24 cellular contexts compared by ENCODE assay signal in genomic region chr5:62168882-62169281, GRCh38.
"Had no signal": no experiment of that assay in that cellular context is flagged by ENCODE, and none has a peak within 500 bp of the region (broad histone marks: within the 10 kb centered on the region; RNA-seq: fewer than 3 reads in every experiment).

No MANE protein-coding gene starts in this region.

- H2AFZ ChIP-seq: hepatocyte had no signal

- H3K4me3 ChIP-seq: hepatocyte, left ventricle myocardium inferior, lower lobe of right lung, psoas muscle, spleen, tibial artery, upper lobe of left lung, uterus had no signal

- H3K9me3 Mint-ChIP-seq: memory B cell; nephron; stimulated activated memory B cell treated with anti-CD40 and anti-IgM and Interleukin-4, amounts not matched to agents 10 μg/mL and 1 μg/mL and 100 μg/mL, for 72 hours; stimulated activated naive CD8-positive, alpha-beta T cell treated with anti-CD3 and anti-CD28 coated beads, Interleukin-15, Interleukin-2, amounts not matched to agents 100 ng/mL and 50 ng/mL, for 24 hours had no signal

- H3K9me3 ChIP-seq: left ventricle myocardium inferior, lower lobe of right lung, neutrophil, psoas muscle, spleen, tibial artery, upper lobe of left lung, uterus had no signal

- H3K36me3 Mint-ChIP-seq: memory B cell; naive B cell; stimulated activated memory B cell treated with anti-CD40 and anti-IgM and Interleukin-4, amounts not matched to agents 10 μg/mL and 1 μg/mL and 100 μg/mL, for 72 hours had no signal

- H3K27me3 ChIP-seq: hepatocyte, neutrophil, tibial artery, upper lobe of left lung, uterus had no signal

- H3K79me2 ChIP-seq: hepatocyte had no signal

- H3K4me1 ChIP-seq: left ventricle myocardium inferior, lower lobe of right lung, psoas muscle, spleen, tibial artery, upper lobe of left lung, uterus had no signal

- H3K36me3 ChIP-seq: left ventricle myocardium inferior, lower lobe of right lung, neutrophil, spleen, tibial artery, upper lobe of left lung, uterus had no signal

- DNase-seq: dermis blood vessel endothelial cell; foreskin melanocyte; head of caudate nucleus; kidney; left cardiac atrium; left ventricle myocardium inferior; lower lobe of right lung; midbrain; naive B cell; psoas muscle; spleen; stimulated activated CD4-positive, alpha-beta T cell treated with anti-CD3 and anti-CD28 coated beads, Interleukin-15, amount 100 ng/mL, for 24 hours; stimulated activated CD4-positive, alpha-beta T cell treated with anti-CD3 and anti-CD28 coated beads, Interleukin-1b, Interleukin-23, amount 100 ng/mL, for 48 hours; stimulated activated CD4-positive, alpha-beta T cell treated with anti-CD3 and anti-CD28 coated beads, Interleukin-4, amount 100 ng/mL, for 24 hours; tibial artery; upper lobe of left lung; uterus had no signal

- H3K4me3 Mint-ChIP-seq: memory B cell; naive B cell; nephron; stimulated activated memory B cell treated with anti-CD40 and anti-IgM and Interleukin-4, amounts not matched to agents 10 μg/mL and 1 μg/mL and 100 μg/mL, for 72 hours; stimulated activated naive CD8-positive, alpha-beta T cell treated with anti-CD3 and anti-CD28 coated beads, Interleukin-15, Interleukin-2, amounts not matched to agents 100 ng/mL and 50 ng/mL, for 24 hours had no signal

- ATAC-seq: left cardiac atrium; lower lobe of right lung; psoas muscle; sciatic nerve; stimulated activated memory B cell treated with anti-CD40 and anti-IgM and Interleukin-4, amounts not matched to agents 10 μg/mL and 1 μg/mL and 100 μg/mL, for 72 hours had no signal

- H3K4me2 ChIP-seq: hepatocyte had no signal

- H3K27ac ChIP-seq: hepatocyte, left ventricle myocardium inferior, lower lobe of right lung, neutrophil, psoas muscle, spleen, tibial artery, upper lobe of left lung, uterus had no signal

- FAIRE-seq: kidney had no signal

- H3K4me1 Mint-ChIP-seq: memory B cell; naive B cell; nephron; stimulated activated memory B cell treated with anti-CD40 and anti-IgM and Interleukin-4, amounts not matched to agents 10 μg/mL and 1 μg/mL and 100 μg/mL, for 72 hours had no signal

- H3K27ac Mint-ChIP-seq: memory B cell; naive B cell; nephron; stimulated activated memory B cell treated with anti-CD40 and anti-IgM and Interleukin-4, amounts not matched to agents 10 μg/mL and 1 μg/mL and 100 μg/mL, for 72 hours; stimulated activated naive CD8-positive, alpha-beta T cell treated with anti-CD3 and anti-CD28 coated beads, Interleukin-15, Interleukin-2, amounts not matched to agents 100 ng/mL and 50 ng/mL, for 24 hours had no signal
